ENCODE assay signal across 2 cellular contexts in genomic region chr13:50390503-50391248, GRCh38.
TF ChIP-seq lines count a peak whose summit lies in the region.

No MANE protein-coding gene starts in this region.

TF ChIP-seq in IMR-90, 13 proteins besides CTCF, POLR2A, EP300 and RAD21:
- TF ChIP-seq MXI1 (IDR thresholded peaks at IDR 0.05; ENCODE audit: borderline replicate concordance, low read depth, low read length), result no peak
- no peak for TF ChIP-seq BHLHE40 (IDR thresholded peaks at IDR 0.05; ENCODE audit: low read depth, low read length)
- no peak for TF ChIP-seq SMC3 (IDR thresholded peaks at IDR 0.05; ENCODE audit: low read depth, low read length)
- TF ChIP-seq FOS (IDR thresholded peaks at IDR 0.05; ENCODE audit: low read depth, low read length), result no peak
TF ChIP-seq in IMR-90: peak in this region for 0.

TF ChIP-seq in liver, 16 proteins besides CTCF, POLR2A, EP300 and RAD21 (continued from another document):
- no peak for TF ChIP-seq FOXA1 (IDR thresholded peaks at IDR 0.05)
- TF ChIP-seq FOXA2 (IDR thresholded peaks at IDR 0.05), result no peak
- TF ChIP-seq SP1 (IDR thresholded peaks at IDR 0.05), result peak; percentile 32
